Comparison of ENCODE assay signal across 8 cellular contexts in the genomic region with DNA sequence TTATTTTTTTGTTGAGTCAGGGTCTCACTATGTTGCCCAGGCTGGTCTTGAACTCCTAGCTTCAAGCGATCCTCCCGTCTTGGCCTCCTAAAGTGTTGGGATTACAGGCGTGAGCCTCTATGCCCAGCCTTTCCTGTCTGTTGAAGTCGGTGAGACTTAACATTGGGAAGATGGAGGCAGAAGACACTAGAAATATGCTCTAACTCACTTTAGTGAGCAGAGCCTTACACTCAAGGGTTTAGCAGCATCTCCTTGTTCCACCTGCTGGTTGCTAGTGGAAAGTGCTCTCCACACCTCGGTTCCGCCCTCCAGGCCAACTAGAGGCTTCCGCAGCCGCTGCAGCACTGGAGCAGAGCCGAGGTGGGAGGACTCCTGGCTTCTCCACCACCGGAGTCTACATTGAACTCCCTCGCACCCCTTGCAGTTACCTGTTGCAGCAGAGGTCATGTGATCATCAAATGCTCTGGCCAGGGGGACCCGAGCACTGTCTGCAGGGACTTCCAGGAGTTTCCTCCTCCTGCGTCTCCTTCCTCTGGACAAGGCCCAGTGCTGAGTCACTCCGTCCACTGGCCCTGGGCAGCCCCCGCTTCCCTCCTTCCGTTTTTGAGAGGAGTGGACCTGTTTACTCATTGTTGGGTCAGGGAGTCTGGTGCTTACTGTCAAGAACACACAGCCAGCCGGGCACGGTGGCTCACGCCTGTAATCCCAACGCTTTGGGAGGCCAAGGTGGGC. TPM values are rescaled to one million over a fixed set of nuclear protein-coding genes. Genes with fewer than 3 reads are reported as not detected.
DNase-seq lines count a peak whose midpoint lies in the region; ATAC-seq, FAIRE-seq and TF ChIP-seq lines count a peak whose summit lies in the region.

No MANE protein-coding gene starts in this region.

- intact Hi-C loops in activated naive CD4-positive, alpha-beta T cell treated with anti-CD3 and anti-CD28 coated beads for 36 hours (cut with micrococcal nuclease) = loop anchor here (1.0 to 5.0 kb wide), 7 partner anchors 79 to 248 kb away; partner anchors contain the start of genes ARPC3, FAM216A and GPN3
- intact Hi-C loops in prostate gland (cut with DNase I) = loop anchor here (5.0 to 10.0 kb wide), 3 partner anchors 96 to 234 kb away; partner anchors contain the start of genes FAM216A and GPN3
- intact Hi-C loops in uterus (cut with DNase I; ENCODE audit: low total_unique reads) = no loop called here

- H3K27me3 ChIP-seq in cardiac muscle cell = no peaks in the 10 kb centered on the region
- H3K27me3 ChIP-seq in prostate gland (replicated peaks; ENCODE audit: insufficient read depth) = no peaks in the 10 kb centered on the region
- H3K27me3 ChIP-seq in uterus = no peaks in the 10 kb centered on the region

- peak overlapping the region; percentile 57 for H3K27ac Mint-ChIP-seq in activated naive CD4-positive, alpha-beta T cell treated with anti-CD3 and anti-CD28 coated beads for 36 hours

- peaks cover 17% of the 10 kb centered on the region for H3K4me1 Mint-ChIP-seq in activated naive CD4-positive, alpha-beta T cell treated with anti-CD3 and anti-CD28 coated beads for 36 hours (ENCODE audit: low read depth)

- H3K9me3 Mint-ChIP-seq in activated naive CD4-positive, alpha-beta T cell treated with anti-CD3 and anti-CD28 coated beads for 36 hours = no peaks in the 10 kb centered on the region

- CTCF ChIA-PET in activated naive CD4-positive, alpha-beta T cell treated with anti-CD3 and anti-CD28 coated beads for 36 hours (lab: Charles Lee) = interaction anchor here (0.6 to 1.6 kb wide), 14 partner anchors 9 to 189 kb away, joined by 3 to 6 read pairs (median 3); partner anchors contain the start of genes HVCN1 and TCTN1

- no peak overlapping the region for H3K4me3 Mint-ChIP-seq in activated naive CD4-positive, alpha-beta T cell treated with anti-CD3 and anti-CD28 coated beads for 36 hours

- FAIRE-seq in D721Med (lab: Jason Lieb, UNC) = no peak

- H3K36me3 ChIP-seq in cardiac muscle cell (no peaks in the 10 kb centered on the region), prostate gland (no peaks in the 10 kb centered on the region), uterus (no peaks in the 10 kb centered on the region)

- no peaks in the 10 kb centered on the region for H3K36me3 Mint-ChIP-seq in activated naive CD4-positive, alpha-beta T cell treated with anti-CD3 and anti-CD28 coated beads for 36 hours (ENCODE audit: low read depth)

- H3K27me3 Mint-ChIP-seq in activated naive CD4-positive, alpha-beta T cell treated with anti-CD3 and anti-CD28 coated beads for 36 hours (ENCODE audit: low read depth) = no peaks in the 10 kb centered on the region

- peak; percentile 93 for ATAC-seq in GM21381 (IDR thresholded peaks at IDR 0.05; ENCODE audit: unreplicated experiment)

- peaks cover 5% of the 10 kb centered on the region for H3K4me1 ChIP-seq in cardiac muscle cell (ENCODE audit: low read depth)
- no peaks in the 10 kb centered on the region for H3K4me1 ChIP-seq in prostate gland (replicated peaks)
- peaks cover 0 to 7% of the 10 kb centered on the region in 2 donors for H3K4me1 ChIP-seq in uterus

- H3K4me3 ChIP-seq in cardiac muscle cell (no peak overlapping the region), prostate gland (no peak overlapping the region), uterus (peak overlapping the region in 1 of 2 donors; percentile 15)

- H3K27ac ChIP-seq in cardiac muscle cell (no peak overlapping the region), prostate gland (no peak overlapping the region), uterus (peak overlapping the region; percentile 41 to 42)

- 37% methylated on average over 20 of the region's 20 CpGs for WGBS in prostate gland

- no peak for TF ChIP-seq POLR2A in prostate gland (IDR thresholded peaks at IDR 0.05)
- TF ChIP-seq POLR2A in uterus (IDR thresholded peaks at IDR 0.05) = peak in 1 of 2 donors; percentile 15

- no peak for DNase-seq in D721Med (ENCODE audit: insufficient read length, low spot score)
- peak; percentile 66 for DNase-seq in HuH-7.5 (ENCODE audit: low spot score)
- DNase-seq in SK-N-DZ (ENCODE audit: low spot score) = peak; percentile 87
- DNase-seq in activated naive CD4-positive, alpha-beta T cell treated with anti-CD3 and anti-CD28 coated beads for 36 hours = peak; percentile 90
- DNase-seq in cardiac muscle cell (ENCODE audit: low read depth in 1 of 2, low spot score in 1 of 2) = peak; percentile 74 to 91
- DNase-seq in prostate gland (ENCODE audit: low spot score) = peak; percentile 46
- DNase-seq in uterus = peak; percentile 81 to 83

- H3K9me3 ChIP-seq in cardiac muscle cell (ENCODE audit: low read depth) (no peaks in the 10 kb centered on the region), prostate gland (no peaks in the 10 kb centered on the region), uterus (no peaks in the 10 kb centered on the region)

- peak; percentile 55 for TF ChIP-seq CTCF in D721Med (IDR thresholded peaks at IDR 0.05; ENCODE audit: insufficient read depth, missing control alignments)
- peak; percentile 70 for TF ChIP-seq CTCF in cardiac muscle cell (IDR thresholded peaks at IDR 0.05; ENCODE audit: low read depth, low read length)
- peak; percentile 27 to 75 (median 48) for TF ChIP-seq CTCF in prostate gland (IDR thresholded peaks at IDR 0.05)
- TF ChIP-seq CTCF in uterus (IDR thresholded peaks at IDR 0.05) = peak; percentile 66 to 82 (median 75)

RNA-seq across cellular contexts. Expression of gene HVCN1, which starts 9.4 kb away (rescaled TPM):
- polyA plus RNA-seq in SK-N-DZ (2014; cell fraction: cytosol; rRNA removed) = 3.1 and 4.6 TPM in 2 replicates
- polyA plus RNA-seq in SK-N-DZ (2014; cell fraction: nucleus; rRNA removed) = 2.0 and 2.1 TPM in 2 replicates
- total RNA-seq in activated naive CD4-positive, alpha-beta T cell treated with anti-CD3 and anti-CD28 coated beads for 36 hours = 1 to 10 TPM; 2.6 to 3.1 TPM
- 2.9 and 8.7 TPM in 2 replicates for total RNA-seq in cardiac muscle cell
- polyA plus RNA-seq in cardiac muscle cell = 3.8 and 6.1 TPM in 2 replicates
- total RNA-seq in prostate gland = 10 to 100 TPM in 1 of 2 donors, 1 to 10 TPM in 1; 5.4 to 11.2 TPM
- 10 to 100 TPM in 3 of 4 donors, 1 to 10 TPM in 1; 3.8 to 18.1 (median 14.0) TPM for total RNA-seq in uterus

RNA-seq across cellular contexts. Expression of gene PPP1CC, which starts 44.4 kb away (rescaled TPM):
- 171 and 190 TPM in 2 replicates for polyA plus RNA-seq in SK-N-DZ (2014; cell fraction: cytosol; rRNA removed)
- polyA plus RNA-seq in SK-N-DZ (2014; cell fraction: nucleus; rRNA removed) = 202 and 280 TPM in 2 replicates
- total RNA-seq in activated naive CD4-positive, alpha-beta T cell treated with anti-CD3 and anti-CD28 coated beads for 36 hours = 100 to 1,000 TPM; 280 to 285 TPM
- total RNA-seq in cardiac muscle cell = 118 and 150 TPM in 2 replicates
- 85.2 and 124 TPM in 2 replicates for polyA plus RNA-seq in cardiac muscle cell
- total RNA-seq in prostate gland = 100 to 1,000 TPM in 1 of 2 donors, 10 to 100 TPM in 1; 92.9 to 103 TPM
- 100 to 1,000 TPM; 110 to 224 (median 134) TPM for total RNA-seq in uterus

Comparison
In these comparisons a context has a peak if more than half of its experiments do, and no peak if none do; other contexts are left out.
1. H3K27ac ChIP-seq: peak in uterus (2 of 2); none in cardiac muscle cell (single experiment) and prostate gland (0 of 2).
2. Peak in every context shown above with its lines, with median percentiles within 50 percentile points of each other: CTCF ChIP-seq.